In the genomic region with DNA sequence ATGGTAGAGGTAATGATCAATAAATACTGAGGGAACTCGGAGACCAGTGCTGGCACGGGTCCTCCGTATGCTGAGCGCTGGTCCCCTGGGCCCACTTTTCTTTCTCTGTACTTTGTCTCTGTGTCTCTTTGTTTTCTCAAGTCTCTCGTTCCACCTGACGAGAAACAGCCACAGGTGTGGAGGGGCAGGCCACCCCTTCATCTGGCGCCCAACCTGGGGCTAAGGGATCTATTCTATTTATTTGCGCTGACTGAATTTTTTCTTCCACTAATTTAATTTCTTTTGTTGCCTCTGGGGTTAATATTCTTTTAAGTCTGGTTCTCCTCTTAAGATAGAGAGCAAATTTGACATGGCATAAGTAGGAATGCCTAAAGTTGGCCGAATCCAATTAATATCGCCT, we compare ENCODE assay signal across 1 cellular context.
TF ChIP-seq lines count a peak whose summit lies in the region.

No MANE protein-coding gene starts in this region.

TF ChIP-seq in GM12878, 131 proteins besides CTCF, POLR2A, EP300 and RAD21:
- TF ChIP-seq, protein P1, sequence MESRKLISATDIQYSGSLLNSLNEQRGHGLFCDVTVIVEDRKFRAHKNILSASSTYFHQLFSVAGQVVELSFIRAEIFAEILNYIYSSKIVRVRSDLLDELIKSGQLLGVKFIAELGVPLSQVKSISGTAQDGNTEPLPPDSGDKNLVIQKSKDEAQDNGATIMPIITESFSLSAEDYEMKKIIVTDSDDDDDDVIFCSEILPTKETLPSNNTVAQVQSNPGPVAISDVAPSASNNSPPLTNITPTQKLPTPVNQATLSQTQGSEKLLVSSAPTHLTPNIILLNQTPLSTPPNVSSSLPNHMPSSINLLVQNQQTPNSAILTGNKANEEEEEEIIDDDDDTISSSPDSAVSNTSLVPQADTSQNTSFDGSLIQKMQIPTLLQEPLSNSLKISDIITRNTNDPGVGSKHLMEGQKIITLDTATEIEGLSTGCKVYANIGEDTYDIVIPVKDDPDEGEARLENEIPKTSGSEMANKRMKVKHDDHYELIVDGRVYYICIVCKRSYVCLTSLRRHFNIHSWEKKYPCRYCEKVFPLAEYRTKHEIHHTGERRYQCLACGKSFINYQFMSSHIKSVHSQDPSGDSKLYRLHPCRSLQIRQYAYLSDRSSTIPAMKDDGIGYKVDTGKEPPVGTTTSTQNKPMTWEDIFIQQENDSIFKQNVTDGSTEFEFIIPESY (IDR thresholded peaks at IDR 0.05): peak; percentile 58; the same call in 1 of the 2 replicates
